Comparison of ENCODE assay signal across 8 cellular contexts in the genomic region with DNA sequence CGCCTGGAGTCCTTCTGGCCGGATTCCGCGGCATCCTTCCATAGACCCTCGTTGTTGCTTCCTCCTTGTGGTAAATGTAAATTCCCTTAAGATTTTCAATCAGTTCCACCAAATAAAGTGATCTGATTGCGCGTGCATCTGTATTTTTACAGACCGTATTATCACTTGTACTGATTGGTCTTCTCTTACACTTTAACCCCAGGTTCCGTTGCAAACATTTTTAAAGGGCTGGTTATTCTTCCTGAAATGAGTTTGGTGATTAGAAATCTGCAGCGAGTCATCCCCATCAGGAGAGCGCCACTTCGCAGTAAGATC. TPM values are rescaled to one million over a fixed set of nuclear protein-coding genes. Genes with fewer than 3 reads are reported as not detected.
DNase-seq lines count a peak whose midpoint lies in the region; ATAC-seq and TF ChIP-seq lines count a peak whose summit lies in the region.

No MANE protein-coding gene starts in this region.

- H4K8ac ChIP-seq in IMR-90 (ENCODE audit: low read depth in 2 of 2, low read length in 2 of 2), result peak overlapping the region; percentile 46 to 67

- no peak overlapping the region for H2BK15ac ChIP-seq in IMR-90 (ENCODE audit: low read depth, low read length)

- peak overlapping the region; percentile 7; the same call in 1 of the 2 replicates for H2AK5ac ChIP-seq in IMR-90 (ENCODE audit: low read depth, low read length)

- no CpG with 5 or more reads among the region's 12 CpGs for WGBS in IMR-90 (ENCODE audit: extremely low coverage in 2 of 2, insufficient read length in 1 of 2), 2 experiments

- intact Hi-C loops in IMR-90 (cut with micrococcal nuclease), result loop anchor here (1.0 to 5.0 kb wide), 2 partner anchors 36 to 314 kb away; no protein-coding TSS in a partner anchor

- H3K4me2 ChIP-seq in IMR-90 (ENCODE audit: low read depth, low read length), result peak overlapping the region; percentile 96

- peak overlapping the region; percentile 92 for H3K9ac ChIP-seq in IMR-90 (ENCODE audit: low read depth, low read length)

- no peak overlapping the region; the same call in 1 of the 2 replicates for H2BK120ac ChIP-seq in IMR-90 (ENCODE audit: low read depth, low read length)

- H3K56ac ChIP-seq in IMR-90 (ENCODE audit: extremely low read depth, insufficient read depth, low read length), result peak overlapping the region; percentile 89

- peak overlapping the region; percentile 93 for H3K14ac ChIP-seq in IMR-90 (replicated peaks; ENCODE audit: low read depth, low read length)

- H2AK9ac ChIP-seq in IMR-90 (replicated peaks; ENCODE audit: low read depth, low read length, poor library complexity), result no peak overlapping the region

- H3K18ac ChIP-seq in IMR-90 (ENCODE audit: low read depth, low read length), result peak overlapping the region; percentile 48; the same call in 1 of the 2 replicates

- no peak overlapping the region for H2BK20ac ChIP-seq in IMR-90 (ENCODE audit: low read depth, low read length)

- dilution Hi-C loops in IMR-90 (cut with HindIII; ENCODE audit: low sequenced_read_pairs, unreplicated experiment), result no loop called here

- H3K4me3 ChIP-seq in IMR-90 (ENCODE audit: insufficient read depth, low read depth, low read length) (peak overlapping the region; percentile 69), cardiac fibroblast (replicated peaks in 1 of 2; ENCODE audit: low read depth in 2 of 2, low read length in 2 of 2) (peak overlapping the region; percentile 70 to 81), muscle layer of duodenum (ENCODE audit: low read depth in 1 of 2, low read length in 2 of 2) (peak overlapping the region; percentile 95 to 99)

- H3K79me1 ChIP-seq in IMR-90 (ENCODE audit: low read depth in 1 of 2, low read length in 2 of 2), result peaks cover 18 to 56% of the 10 kb centered on the region in 2 experiments

- H3K9me3 ChIP-seq in IMR-90 (ENCODE audit: control insufficient read depth, insufficient read depth, low read length) (no peaks in the 10 kb centered on the region), muscle layer of duodenum (ENCODE audit: control insufficient read depth in 1 of 2, low read length in 2 of 2) (no peaks in the 10 kb centered on the region)

- peak overlapping the region; percentile 91 for H2AFZ ChIP-seq in IMR-90 (replicated peaks; ENCODE audit: low read length, poor library complexity)

- TF ChIP-seq POLR2A in IMR-90 (IDR thresholded peaks at IDR 0.05; ENCODE audit: low read depth, low read length), result no peak

- CTCF ChIA-PET in IMR-90 (lab: Yijun Ruan, JAX), result no interaction called here

- POLR2A ChIA-PET in IMR-90 (lab: Charles Lee; ENCODE audit: unreplicated experiment), result no interaction called here

- ATAC-seq in IMR-90 (ENCODE audit: low read depth) (no peak), HG02623 (IDR thresholded peaks at IDR 0.05; ENCODE audit: unreplicated experiment) (no peak)

- TF ChIP-seq RAD21 in IMR-90 (IDR thresholded peaks at IDR 0.05; ENCODE audit: low read length), result no peak

- H3K27me3 ChIP-seq in IMR-90 (ENCODE audit: control insufficient read depth, insufficient read depth, low read length) (no peaks in the 10 kb centered on the region), muscle layer of duodenum (ENCODE audit: low read depth, low read length) (no peaks in the 10 kb centered on the region)

- H4K91ac ChIP-seq in IMR-90 (ENCODE audit: insufficient read depth, low read depth, low read length), result 0 out of 2 replicates have a peak overlapping the region, but pooled peaks have one; percentile 26

- H3K27ac ChIP-seq in IMR-90 (ENCODE audit: insufficient read depth, low read length) (peak overlapping the region; percentile 95), muscle layer of duodenum (ENCODE audit: low read length) (peak overlapping the region; percentile 85)

- H3K4ac ChIP-seq in IMR-90 (ENCODE audit: low read depth, low read length), result peak overlapping the region; percentile 64

- H3K4me1 ChIP-seq in IMR-90 (ENCODE audit: control insufficient read depth, insufficient read depth, low read length) (peaks cover 12% of the 10 kb centered on the region), muscle layer of duodenum (ENCODE audit: control insufficient read depth in 1 of 2, insufficient read depth in 2 of 2, low read length in 2 of 2) (peaks cover 20 to 36% of the 10 kb centered on the region in 2 donors)

- H4K5ac ChIP-seq in IMR-90 (ENCODE audit: low read depth, low read length), result peak overlapping the region; percentile 82

- H3K23ac ChIP-seq in IMR-90 (ENCODE audit: low read depth, low read length), result peak overlapping the region; percentile 53

- H2BK5ac ChIP-seq in IMR-90 (ENCODE audit: low read depth, low read length, poor library complexity, severe bottlenecking), result peak overlapping the region; percentile 87

- H3K9me1 ChIP-seq in IMR-90 (ENCODE audit: insufficient read depth, low read length), result peaks cover 12% of the 10 kb centered on the region

- peaks cover 19% of the 10 kb centered on the region for H3K36me3 ChIP-seq in IMR-90 (ENCODE audit: control insufficient read depth, insufficient read depth, low read length)
- peaks cover 9 to 20% of the 10 kb centered on the region in 2 donors for H3K36me3 ChIP-seq in muscle layer of duodenum (ENCODE audit: control insufficient read depth in 1 of 2, insufficient read depth in 2 of 2, low read length in 2 of 2)

- peaks cover 4% of the 10 kb centered on the region; the same call in 1 of the 2 replicates for H4K20me1 ChIP-seq in IMR-90 (ENCODE audit: insufficient read depth, low read length)

- in situ Hi-C loops in IMR-90 (cut with MboI; ENCODE audit: low sequenced_read_pairs), result no loop called here

- BruUV-seq in IMR-90 (replicated peaks; lab: Mats Ljungman, UMichigan), result no TSS peak

- TF ChIP-seq CTCF in IMR-90 (conservative IDR thresholded peaks at IDR 0.05; ENCODE audit: low read depth, low read length), result no peak
- TF ChIP-seq CTCF in cardiac fibroblast (IDR thresholded peaks at IDR 0.05; ENCODE audit: low read depth, low read length), result no peak

- DNase-seq in DMS 273 (lab: John Stamatoyannopoulos, UW; ENCODE audit: unreplicated experiment), result peak; percentile 59
- no peak for DNase-seq in IMR-90
- DNase-seq in cardiac fibroblast (ENCODE audit: low read depth in 2 of 2), result no peak
- no peak for DNase-seq in NCI-H1930 (lab: John Stamatoyannopoulos, UW)
- DNase-seq in SIG-M5 (lab: John Stamatoyannopoulos, UW), result no peak
- no peak for DNase-seq in HPDE6-E6E7 (ENCODE audit: extremely low spot score)

TF ChIP-seq in IMR-90, 13 proteins besides CTCF, POLR2A, EP300 and RAD21:
- no peak for TF ChIP-seq CEBPB (IDR thresholded peaks at IDR 0.05; ENCODE audit: low read depth, low read length)
- TF ChIP-seq MAZ (IDR thresholded peaks at IDR 0.05; ENCODE audit: borderline replicate concordance, low read depth, low read length), result no peak
- TF ChIP-seq RCOR1 (IDR thresholded peaks at IDR 0.05; ENCODE audit: insufficient replicate concordance, low read length), result no peak
- TF ChIP-seq, protein P1, sequence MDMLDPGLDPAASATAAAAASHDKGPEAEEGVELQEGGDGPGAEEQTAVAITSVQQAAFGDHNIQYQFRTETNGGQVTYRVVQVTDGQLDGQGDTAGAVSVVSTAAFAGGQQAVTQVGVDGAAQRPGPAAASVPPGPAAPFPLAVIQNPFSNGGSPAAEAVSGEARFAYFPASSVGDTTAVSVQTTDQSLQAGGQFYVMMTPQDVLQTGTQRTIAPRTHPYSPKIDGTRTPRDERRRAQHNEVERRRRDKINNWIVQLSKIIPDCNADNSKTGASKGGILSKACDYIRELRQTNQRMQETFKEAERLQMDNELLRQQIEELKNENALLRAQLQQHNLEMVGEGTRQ (IDR thresholded peaks at IDR 0.05; ENCODE audit: low read depth, low read length), result no peak
- TF ChIP-seq MAFK (IDR thresholded peaks at IDR 0.05; ENCODE audit: low read depth, low read length), result no peak

RNA-seq across cellular contexts. Expression of a gene that starts 0.5 kb away (rescaled TPM):
- 5.9 and 7.8 TPM in 2 replicates for total RNA-seq in IMR-90 (2012; rRNA removed)
- 22.1 and 26.2 TPM in 2 replicates for polyA plus RNA-seq in IMR-90 (2012; rRNA removed)
- polyA plus RNA-seq in IMR-90 (2012; cell fraction: cytosol; rRNA removed), result 8.8 and 10.5 TPM in 2 replicates
- 4.2 and 16.5 TPM in 2 replicates for polyA plus RNA-seq in IMR-90 (2012; cell fraction: nucleus; rRNA removed; ENCODE audit: low replicate concordance)

RNA-seq across cellular contexts. Expression of a gene that starts 1.2 kb away (rescaled TPM):
- 63.1 and 67.5 TPM in 2 replicates for total RNA-seq in IMR-90 (2012; rRNA removed)
- polyA plus RNA-seq in IMR-90 (2012; rRNA removed), result 40.3 and 46.5 TPM in 2 replicates
- 24.7 and 30.3 TPM in 2 replicates for polyA plus RNA-seq in IMR-90 (2012; cell fraction: cytosol; rRNA removed)
- 121 and 171 TPM in 2 replicates for polyA plus RNA-seq in IMR-90 (2012; cell fraction: nucleus; rRNA removed; ENCODE audit: low replicate concordance)

RNA-seq across cellular contexts. Expression of a gene that starts 37.0 kb away (rescaled TPM):
- total RNA-seq in IMR-90 (2012; rRNA removed), result 2.5 and 2.7 TPM in 2 replicates
- polyA plus RNA-seq in IMR-90 (2012; rRNA removed), result 5.3 and 6.2 TPM in 2 replicates
- polyA plus RNA-seq in IMR-90 (2012; cell fraction: cytosol; rRNA removed), result 2.8 and 3.1 TPM in 2 replicates
- polyA plus RNA-seq in IMR-90 (2012; cell fraction: nucleus; rRNA removed; ENCODE audit: low replicate concordance), result 20.8 and 32.3 TPM in 2 replicates

RNA-seq across cellular contexts. Expression of a gene that starts 37.3 kb away (rescaled TPM):
- total RNA-seq in IMR-90 (2012; rRNA removed), result 10.0 and 14.2 TPM in 2 replicates
- 19.4 and 19.5 TPM in 2 replicates for polyA plus RNA-seq in IMR-90 (2012; rRNA removed)
- polyA plus RNA-seq in IMR-90 (2012; cell fraction: cytosol; rRNA removed), result 7.2 and 7.8 TPM in 2 replicates
- 49.9 and 70.7 TPM in 2 replicates for polyA plus RNA-seq in IMR-90 (2012; cell fraction: nucleus; rRNA removed; ENCODE audit: low replicate concordance)

RNA-seq across cellular contexts. Expression of a gene that starts 58.1 kb away (rescaled TPM):
- 35.3 and 43.4 TPM in 2 replicates for total RNA-seq in IMR-90 (2012; rRNA removed)
- polyA plus RNA-seq in IMR-90 (2012; rRNA removed), result 58.1 and 62.8 TPM in 2 replicates
- 44.1 and 60.0 TPM in 2 replicates for polyA plus RNA-seq in IMR-90 (2012; cell fraction: cytosol; rRNA removed)
- polyA plus RNA-seq in IMR-90 (2012; cell fraction: nucleus; rRNA removed; ENCODE audit: low replicate concordance), result 141 and 276 TPM in 2 replicates
